ENCODE assay signal across 8 cellular contexts in genomic region chr11:57248780-57249383, GRCh38. TPM values are rescaled to one million over a fixed set of nuclear protein-coding genes. Genes with fewer than 3 reads are reported as not detected.
A peak's percentile ranks its signal among the peaks of the same experiment; 100 is the strongest.
DNase-seq lines count a peak whose midpoint lies in the region; ATAC-seq, FAIRE-seq and TF ChIP-seq lines count a peak whose summit lies in the region.

No MANE protein-coding gene starts in this region.

- POLR2A ChIA-PET in GM12878 (lab: Charles Lee) = interaction anchor here (0.6 kb wide), 1 partner anchor 455 kb away, joined by 7 read pairs; no protein-coding TSS in a partner anchor

- H3K4me2 ChIP-seq in GM12878 (ENCODE audit: control insufficient read depth, insufficient read depth) = no peak overlapping the region

- no peaks in the 10 kb centered on the region for H3K36me3 ChIP-seq in NT2/D1 (ENCODE audit: insufficient read depth, insufficient read length, low read length)
- no peaks in the 10 kb centered on the region for H3K36me3 ChIP-seq in GM12878 (ENCODE audit: control insufficient read depth in 2 of 2, insufficient read depth in 2 of 2, low read length in 1 of 2)

- TF ChIP-seq RAD21 in GM12878 (IDR thresholded peaks at IDR 0.05; ENCODE audit: insufficient read depth, low read depth, low read length) = peak; percentile 14; the same call in 1 of the 2 replicates

- H4K20me1 ChIP-seq in GM12878 (ENCODE audit: control insufficient read depth, insufficient read depth) = no peaks in the 10 kb centered on the region

- no peak for TF ChIP-seq EP300 in GM12878 (IDR thresholded peaks at IDR 0.05; ENCODE audit: borderline replicate concordance in 1 of 2, control insufficient read depth in 1 of 2, low read depth in 2 of 2, low read length in 2 of 2)

- SMC1A ChIA-PET in GM12878 (lab: Charles Lee; ENCODE audit: uncharacterized antibody, unreplicated experiment) = interaction anchor here (0.6 to 4.3 kb wide), 22 partner anchors 10 to 407 kb away, joined by 3 to 61 read pairs (median 4); no protein-coding TSS in a partner anchor

- H3K79me2 ChIP-seq in GM12878 (ENCODE audit: control insufficient read depth, insufficient read depth, low read length) = no peaks in the 10 kb centered on the region

- H3K9ac ChIP-seq in NT2/D1 (ENCODE audit: insufficient read length, low read depth) = no peak overlapping the region
- no peak overlapping the region for H3K9ac ChIP-seq in GM12878 (ENCODE audit: control insufficient read depth, insufficient read depth, low read length)

- no peak overlapping the region for H3K27ac ChIP-seq in GM12878 (ENCODE audit: control insufficient read depth, insufficient read depth)

- H3K4me1 ChIP-seq in NT2/D1 (ENCODE audit: insufficient read depth, insufficient read length) = peaks cover 3% of the 10 kb centered on the region
- no peaks in the 10 kb centered on the region for H3K4me1 ChIP-seq in GM12878 (ENCODE audit: control insufficient read depth, insufficient read depth, low read length)

- no TSS peak for BruUV-seq in GM12878 (replicated peaks; lab: Mats Ljungman, UMichigan)

- WGBS in GM12878 (ENCODE audit: insufficient coverage, insufficient replicate concordance, low lambda C conversion rate, missing lambda C conversion rate) = 17% methylated on average over 9 of the region's 9 CpGs

- no peak overlapping the region for H3K4me3 ChIP-seq in NT2/D1 (ENCODE audit: insufficient read length, low read depth)
- no peak overlapping the region for H3K4me3 ChIP-seq in GM12878

- FAIRE-seq in GM12878 (lab: Jason Lieb, UNC) = no peak

- H3K27me3 ChIP-seq in NT2/D1 (ENCODE audit: insufficient read depth, insufficient read length) (no peaks in the 10 kb centered on the region), GM12878 (replicated peaks in 1 of 2; ENCODE audit: control insufficient read depth in 2 of 2, insufficient read depth in 2 of 2, low read length in 1 of 2) (no peaks in the 10 kb centered on the region; a peak in 1 of 4 replicates)

- no peak overlapping the region for H2AFZ ChIP-seq in GM12878 (ENCODE audit: control insufficient read depth, low read depth, low read length)

- no peaks in the 10 kb centered on the region for H3K9me3 ChIP-seq in NT2/D1 (ENCODE audit: insufficient read depth, low read length)
- H3K9me3 ChIP-seq in GM12878 (replicated peaks; ENCODE audit: control insufficient read depth, insufficient read depth, low read length) = no peaks in the 10 kb centered on the region

- RAD21 ChIA-PET in GM12878 (lab: Charles Lee; ENCODE audit: unreplicated experiment) = interaction anchor here (0.9 to 4.1 kb wide), 12 partner anchors 8 to 1533 kb away, joined by 3 to 75 read pairs (median 4); no protein-coding TSS in a partner anchor

- intact Hi-C loops in GM12878 (cut with micrococcal nuclease; ENCODE audit: unreplicated experiment) = loop anchor here (1.0 to 2.0 kb wide), 5 partner anchors 118 to 1306 kb away; no protein-coding TSS in a partner anchor

- CTCF ChIA-PET in GM12878 (lab: Yijun Ruan, JAX) = interaction anchor here (0.6 to 8.7 kb wide), 45 partner anchors 8 to 1309 kb away, joined by 3 to 184 read pairs (median 5); partner anchors contain the start of gene APLNR

- no peak for TF ChIP-seq POLR2A in GM12878 (IDR thresholded peaks at IDR 0.05; ENCODE audit: low read depth, low read length)

- in situ Hi-C loops in GM12878 (cut with MboI) = no loop called here

- TF ChIP-seq CTCF in GM12878 (IDR thresholded peaks at IDR 0.05 in 2 of 3, conservative IDR thresholded peaks at IDR 0.05 in 1 of 3; ENCODE audit: control insufficient read depth in 2 of 3, extremely low read depth in 1 of 3, insufficient read depth in 1 of 3, low read depth in 3 of 3, low read length in 3 of 3) = peak; percentile 41 to 60 (median 53)

- ATAC-seq in GM19023 (IDR thresholded peaks at IDR 0.05; ENCODE audit: unreplicated experiment) (peak; percentile 71), HG03439 (IDR thresholded peaks at IDR 0.05; ENCODE audit: unreplicated experiment) (peak; percentile 60), GM12878 (peak; percentile 93)

- DNase-seq in COR-L47 (lab: John Stamatoyannopoulos, UW) (peak; percentile 15), NT2/D1 (ENCODE audit: low read depth, low spot score) (peak; percentile 77), GM12878 (ENCODE audit: low read depth, low spot score) (no peak), iPS-NIHi7 (ENCODE audit: extremely low spot score) (peak; percentile 85)
- DNase-seq in stimulated activated CD4-positive, alpha-beta T cell treated with anti-CD3 and anti-CD28 coated beads, Interleukin-4, amount 100 ng/mL, for 24 hours = peak; percentile 5
- DNase-seq in central memory CD4-positive, alpha-beta T cell = no peak

TF ChIP-seq in GM12878, 131 proteins besides CTCF, POLR2A, EP300 and RAD21:
- TF ChIP-seq SMC3 (IDR thresholded peaks at IDR 0.05; ENCODE audit: borderline replicate concordance, low read length) = peak; percentile 43
- TF ChIP-seq MEF2B (IDR thresholded peaks at IDR 0.05; ENCODE audit: partially characterized antibody, poor library complexity, severe bottlenecking) = no peak
TF ChIP-seq in GM12878: peak in this region for 1.

RNA-seq across cellular contexts. Expression of gene APLNR, which starts 11.8 kb away (rescaled TPM):
- not detected in 2 replicates for total RNA-seq in GM12878 (2013; cell fraction: nucleolus; rRNA removed)
- total RNA-seq in GM12878 (2014; rRNA removed) (not detected in 2 replicates), GM12878 (2014; rRNA removed; fragmentation: Illumina TruSeq; extraction: Trizol) (not detected in 2 replicates), GM12878 (2021) (not detected in 2 replicates)
- polyA plus RNA-seq in GM12878 (2011; ENCODE audit: low read depth) = not detected
- polyA plus RNA-seq in GM12878 (2011; rRNA removed) (0.10 and 0.11 TPM in 2 replicates), GM12878 (2014; fragmentation: Illumina TruSeq; extraction: Trizol) (not detected in 2 replicates), GM12878 (2014; fragmentation: Nextera tagmentation; extraction: Ambion mirVana) (not detected), GM12878 (2014; rRNA removed) (not detected in 2 replicates), GM12878 (2016; fragmentation: Nextera tagmentation; extraction: Ambion mirVana) (not detected)
- polyA plus RNA-seq in GM12878 (2011; cell fraction: cytosol; rRNA removed) = 0.12 and 0.34 TPM in 2 replicates
- 0.35 and 0.72 TPM in 2 replicates for polyA plus RNA-seq in GM12878 (2011; cell fraction: nucleus; rRNA removed)
- polyA plus RNA-seq in GM12878 (2012) = not detected in 2 replicates
- 0.07 TPM in 1 of 2 replicates, not detected in the other for polyA minus RNA-seq in GM12878 (2011; rRNA and poly(A)+ RNA removed)
- polyA minus RNA-seq in GM12878 (2011; cell fraction: cytosol; rRNA and poly(A)+ RNA removed) = not detected in 2 replicates
- 0.24 TPM in 1 of 2 replicates, not detected in the other for polyA minus RNA-seq in GM12878 (2011; cell fraction: nucleus; rRNA and poly(A)+ RNA removed)

Comparison
In these comparisons a context has a peak if more than half of its experiments do, and no peak if none do; other contexts are left out.
1. DNase-seq: peak in COR-L47 (single experiment), NT2/D1 (single experiment), iPS-NIHi7 (single experiment) and stimulated activated CD4-positive, alpha-beta T cell treated with anti-CD3 and anti-CD28 coated beads, Interleukin-4, amount 100 ng/mL, for 24 hours (single experiment); none in GM12878 (single experiment) and central memory CD4-positive, alpha-beta T cell (single experiment).
2. Peak in every context shown above with its lines, with median percentiles within 50 percentile points of each other: ATAC-seq.